In genomic region chr2:19607931-19608762, GRCh38 we compare ENCODE assay signal across 1 cellular context.
TF ChIP-seq lines count a peak whose summit lies in the region.

No MANE protein-coding gene starts in this region.

TF ChIP-seq in HCT116, 20 proteins besides CTCF, POLR2A, EP300 and RAD21 (continued from another document):
- TF ChIP-seq YY1 (IDR thresholded peaks at IDR 0.05; ENCODE audit: extremely low read depth, insufficient replicate concordance, low read depth, low read length) (no peak), JUND (IDR thresholded peaks at IDR 0.05) (no peak), CEBPB (IDR thresholded peaks at IDR 0.05; ENCODE audit: low read depth) (no peak), EZH2phosphoT487 (IDR thresholded peaks at IDR 0.05; ENCODE audit: borderline replicate concordance) (no peak), MAX (IDR thresholded peaks at IDR 0.05) (no peak), CBX3 (IDR thresholded peaks at IDR 0.05; ENCODE audit: low read depth) (no peak), ZNF274 (IDR thresholded peaks at IDR 0.05; ENCODE audit: low read depth, low read length) (no peak)
